In the genomic region with DNA sequence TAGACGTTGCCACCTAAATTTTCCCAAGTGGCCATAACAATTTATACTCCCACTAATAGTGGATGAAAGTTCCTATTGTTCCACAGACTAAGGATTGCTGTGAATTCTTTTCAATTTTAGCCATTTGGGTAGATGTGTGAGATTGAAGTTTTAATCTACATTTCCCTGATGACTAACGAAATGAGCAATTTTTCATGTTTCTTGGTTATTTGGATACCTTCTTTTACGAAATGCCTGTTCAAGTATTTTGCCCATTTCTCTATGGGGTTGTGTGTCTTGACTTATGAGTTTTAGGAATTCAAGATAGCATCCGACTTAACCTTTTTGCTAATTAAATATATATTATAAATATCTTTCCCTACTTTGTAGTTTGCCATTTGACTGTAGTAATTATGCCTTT, we compare ENCODE assay signal across 31 cellular contexts.
A peak's percentile ranks its signal among the peaks of the same experiment; 100 is the strongest.
DNase-seq lines count a peak whose midpoint lies in the region; FAIRE-seq and TF ChIP-seq lines count a peak whose summit lies in the region.
"Had no signal": no experiment of that assay in that cellular context is flagged by ENCODE, and none has a peak within 500 bp of the region (broad histone marks: within the 10 kb centered on the region; RNA-seq: fewer than 3 reads in every experiment).

No MANE protein-coding gene starts in this region.

- H3K9me3 ChIP-seq in HEK293 (ENCODE audit: control insufficient read depth, insufficient read depth, low read depth, low read length) = no peaks in the 10 kb centered on the region
- H3K9me3 ChIP-seq: A549, BE2C, BLaER1, Caco-2 had no signal

- FAIRE-seq in G401.6 (lab: Jason Lieb, UNC) = peak; percentile 55
- FAIRE-seq: A204.1, A549, D721Med had no signal

- H3K4me3 ChIP-seq in HEK293 (ENCODE audit: low read depth, low read length) = no peak overlapping the region
- H3K4me3 ChIP-seq: A549; BLaER1; BLaER1 treated with 17β-estradiol and CSF1 and Interleukin-3, amounts not matched to agents 10 nM and 100 nM had no signal

- TF ChIP-seq CTCF in HEK293 (tag by site-specific recombination; IDR thresholded peaks at IDR 0.05) = no peak

- no peaks in the 10 kb centered on the region for H3K36me3 ChIP-seq in HEK293 (ENCODE audit: control insufficient read depth in 2 of 2, insufficient read depth in 1 of 2, low read length in 2 of 2)
- H3K36me3 ChIP-seq: BE2C; BLaER1; BLaER1 treated with 17β-estradiol and CSF1 and Interleukin-3, amounts not matched to agents 10 nM and 100 nM had no signal

- CTCF ChIA-PET in HEK293 (lab: Yijun Ruan, JAX) = no interaction called here

- no peaks in the 10 kb centered on the region for H3K4me1 ChIP-seq in HEK293 (ENCODE audit: control insufficient read depth, insufficient read depth, low read length)
- H3K4me1 ChIP-seq: A549, BE2C, Caco-2 had no signal

- no peak for DNase-seq in activated CD4-positive, alpha-beta T cell treated with anti-CD3 and anti-CD28 coated beads for 48 hours
- no peak for DNase-seq in central memory CD4-positive, alpha-beta T cell
- DNase-seq: 8988T; ACHN; AML-193; BE2C; C1 segment of cervical spinal cord; Caco-2; Calu3; CD4-positive, alpha-beta memory T cell; CD4-positive, alpha-beta T cell; CD4-positive, CD25-positive, alpha-beta regulatory T cell; CD8-positive, alpha-beta memory T cell; CD8-positive, alpha-beta T cell; COR-L47; DMS 273 treated with DMSO at 0.1 percent for 48 hours; DMS153; DMS53; DMS79; DMS79 treated with DMSO at 0.1 percent for 48 hours; DND-41; EL had no signal

- H3K27ac ChIP-seq in HEK293 (ENCODE audit: extremely low read depth, low read depth, low read length) = no peak overlapping the region
- H3K27ac ChIP-seq: 22Rv1; A549; BLaER1; BLaER1 treated with 17β-estradiol and CSF1 and Interleukin-3, amounts not matched to agents 10 nM and 100 nM; C4-2B had no signal

- POLR2A ChIA-PET in HEK293 (lab: Yijun Ruan, JAX) = no interaction called here

TF ChIP-seq in HEK293, 187 proteins besides CTCF, POLR2A, EP300 and RAD21:
- peak; percentile 54 for TF ChIP-seq SETDB1 (IDR thresholded peaks at IDR 0.05; ENCODE audit: insufficient read length, low read length)
- no peak for TF ChIP-seq KLF9 (tag by site-specific recombination; IDR thresholded peaks at IDR 0.05; ENCODE audit: low read depth)
- TF ChIP-seq, protein P1, sequence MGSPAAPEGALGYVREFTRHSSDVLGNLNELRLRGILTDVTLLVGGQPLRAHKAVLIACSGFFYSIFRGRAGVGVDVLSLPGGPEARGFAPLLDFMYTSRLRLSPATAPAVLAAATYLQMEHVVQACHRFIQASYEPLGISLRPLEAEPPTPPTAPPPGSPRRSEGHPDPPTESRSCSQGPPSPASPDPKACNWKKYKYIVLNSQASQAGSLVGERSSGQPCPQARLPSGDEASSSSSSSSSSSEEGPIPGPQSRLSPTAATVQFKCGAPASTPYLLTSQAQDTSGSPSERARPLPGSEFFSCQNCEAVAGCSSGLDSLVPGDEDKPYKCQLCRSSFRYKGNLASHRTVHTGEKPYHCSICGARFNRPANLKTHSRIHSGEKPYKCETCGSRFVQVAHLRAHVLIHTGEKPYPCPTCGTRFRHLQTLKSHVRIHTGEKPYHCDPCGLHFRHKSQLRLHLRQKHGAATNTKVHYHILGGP (tag by site-specific recombination; IDR thresholded peaks at IDR 0.05) = no peak
- TF ChIP-seq ZNF132 (tag by site-specific recombination; IDR thresholded peaks at IDR 0.05; ENCODE audit: borderline replicate concordance) = no peak
